ENCODE assay signal across 9 cellular contexts in genomic region chr11:120773501-120774031, GRCh38.
DNase-seq lines count a peak whose midpoint lies in the region; ATAC-seq and TF ChIP-seq lines count a peak whose summit lies in the region.
"Had no signal": no experiment of that assay in that cellular context is flagged by ENCODE, and none has a peak within 500 bp of the region (broad histone marks: within the 10 kb centered on the region; RNA-seq: fewer than 3 reads in every experiment).

No MANE protein-coding gene starts in this region.

- intact Hi-C loops in mammary epithelial cell (cut with micrococcal nuclease): no loop called here

- H3K4me1 ChIP-seq in mammary epithelial cell (ENCODE audit: insufficient read depth, low read length): no peaks in the 10 kb centered on the region
- H3K4me1 ChIP-seq: right atrium auricular region had no signal

- no peaks in the 10 kb centered on the region for H3K79me2 ChIP-seq in mammary epithelial cell (ENCODE audit: insufficient read depth, low read length)

- DNase-seq in AG10803 (ENCODE audit: low read depth) (peak; percentile 17), mammary epithelial cell (no peak), anterior cingulate cortex (lab: John Stamatoyannopoulos, UW) (no peak), NOMO-1 treated with DMSO at 0.1 percent for 48 hours (lab: John Stamatoyannopoulos, UW; ENCODE audit: unreplicated experiment) (no peak), GF-D8 (lab: John Stamatoyannopoulos, UW) (no peak)

- no peaks in the 10 kb centered on the region for H3K36me3 ChIP-seq in mammary epithelial cell (ENCODE audit: insufficient read depth, low read length)
- H3K36me3 ChIP-seq: right atrium auricular region had no signal

- TF ChIP-seq CTCF in AG10803 (conservative IDR thresholded peaks at IDR 0.05; ENCODE audit: low read length) (no peak), mammary epithelial cell (conservative IDR thresholded peaks at IDR 0.05 in 1 of 2, IDR thresholded peaks at IDR 0.05 in 1 of 2; ENCODE audit: extremely low read depth in 1 of 2, insufficient read depth in 1 of 2, low read depth in 1 of 2, low read length in 2 of 2) (no peak)

- ATAC-seq in GM19397 (IDR thresholded peaks at IDR 0.05; ENCODE audit: unreplicated experiment) (peak; percentile 76), HG02981 (IDR thresholded peaks at IDR 0.05; ENCODE audit: unreplicated experiment) (peak; percentile 80), HG03432 (IDR thresholded peaks at IDR 0.05; ENCODE audit: unreplicated experiment) (no peak)

- H2AFZ ChIP-seq in mammary epithelial cell (ENCODE audit: low read depth, low read length): no peak overlapping the region

- H3K9me3 ChIP-seq in mammary epithelial cell (replicated peaks; ENCODE audit: insufficient read depth, low read length): no peaks in the 10 kb centered on the region
- H3K9me3 ChIP-seq: right atrium auricular region had no signal

- in situ Hi-C loops in mammary epithelial cell (cut with MboI; ENCODE audit: low sequenced_read_pairs in 2 of 2): no loop called here

- no peak overlapping the region for H3K4me2 ChIP-seq in mammary epithelial cell (ENCODE audit: insufficient read depth, low read depth, low read length)

- dilution Hi-C loops in mammary epithelial cell (cut with HindIII; ENCODE audit: low sequenced_read_pairs): no loop called here

- H3K27ac ChIP-seq in mammary epithelial cell (ENCODE audit: insufficient read depth, low read depth, low read length): no peak overlapping the region
- H3K27ac ChIP-seq: right atrium auricular region had no signal

- WGBS in mammary epithelial cell (ENCODE audit: low coverage, missing lambda C conversion rate): 89% methylated on average over 5 of the region's 5 CpGs

- H3K27me3 ChIP-seq in mammary epithelial cell (ENCODE audit: insufficient read depth, low read length): peaks cover 2% of the 10 kb centered on the region
- H3K27me3 ChIP-seq: right atrium auricular region had no signal

- H4K20me1 ChIP-seq in mammary epithelial cell (ENCODE audit: insufficient read depth, low read length): no peaks in the 10 kb centered on the region

- CTCF ChIA-PET in mammary epithelial cell (lab: Charles Lee; ENCODE audit: low non-redundant PET): no interaction called here

- H3K9ac ChIP-seq in mammary epithelial cell (ENCODE audit: insufficient read depth, low read length): peak overlapping the region; percentile 10

- H3K4me3 ChIP-seq in AG10803 (ENCODE audit: low read length): no peak overlapping the region
- H3K4me3 ChIP-seq in mammary epithelial cell (replicated peaks in 1 of 3; ENCODE audit: insufficient read depth in 1 of 3, low read depth in 2 of 3, low read length in 3 of 3): no peak overlapping the region
- H3K4me3 ChIP-seq: right atrium auricular region had no signal

- no TSS peak for BruUV-seq in mammary epithelial cell (replicated peaks; lab: Mats Ljungman, UMichigan)
